ENCODE assay signal across 1 cellular context in the genomic region with DNA sequence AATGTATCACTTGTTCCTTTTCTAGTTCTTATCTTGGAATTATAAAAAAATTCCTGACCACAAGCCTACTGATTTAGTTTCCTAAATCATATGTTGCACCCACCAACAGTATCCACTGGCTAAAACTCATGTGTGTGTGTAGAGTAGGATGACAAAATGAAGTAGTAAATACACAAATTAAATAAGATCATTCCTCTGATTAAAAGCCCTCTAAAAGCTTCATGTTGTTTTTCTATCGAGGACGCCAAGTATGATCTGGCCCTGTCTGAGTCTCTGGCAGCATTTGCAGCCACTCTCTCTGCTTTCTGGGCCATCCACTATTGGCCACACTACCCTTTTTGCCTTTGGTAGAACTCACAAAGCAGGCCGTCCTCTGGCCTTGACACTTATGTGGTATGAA.
TF ChIP-seq lines count a peak whose summit lies in the region.

No MANE protein-coding gene starts in this region.

TF ChIP-seq in SK-N-SH, 30 proteins besides CTCF, POLR2A, EP300 and RAD21 (continued from another document):
- TF ChIP-seq, protein P1, sequence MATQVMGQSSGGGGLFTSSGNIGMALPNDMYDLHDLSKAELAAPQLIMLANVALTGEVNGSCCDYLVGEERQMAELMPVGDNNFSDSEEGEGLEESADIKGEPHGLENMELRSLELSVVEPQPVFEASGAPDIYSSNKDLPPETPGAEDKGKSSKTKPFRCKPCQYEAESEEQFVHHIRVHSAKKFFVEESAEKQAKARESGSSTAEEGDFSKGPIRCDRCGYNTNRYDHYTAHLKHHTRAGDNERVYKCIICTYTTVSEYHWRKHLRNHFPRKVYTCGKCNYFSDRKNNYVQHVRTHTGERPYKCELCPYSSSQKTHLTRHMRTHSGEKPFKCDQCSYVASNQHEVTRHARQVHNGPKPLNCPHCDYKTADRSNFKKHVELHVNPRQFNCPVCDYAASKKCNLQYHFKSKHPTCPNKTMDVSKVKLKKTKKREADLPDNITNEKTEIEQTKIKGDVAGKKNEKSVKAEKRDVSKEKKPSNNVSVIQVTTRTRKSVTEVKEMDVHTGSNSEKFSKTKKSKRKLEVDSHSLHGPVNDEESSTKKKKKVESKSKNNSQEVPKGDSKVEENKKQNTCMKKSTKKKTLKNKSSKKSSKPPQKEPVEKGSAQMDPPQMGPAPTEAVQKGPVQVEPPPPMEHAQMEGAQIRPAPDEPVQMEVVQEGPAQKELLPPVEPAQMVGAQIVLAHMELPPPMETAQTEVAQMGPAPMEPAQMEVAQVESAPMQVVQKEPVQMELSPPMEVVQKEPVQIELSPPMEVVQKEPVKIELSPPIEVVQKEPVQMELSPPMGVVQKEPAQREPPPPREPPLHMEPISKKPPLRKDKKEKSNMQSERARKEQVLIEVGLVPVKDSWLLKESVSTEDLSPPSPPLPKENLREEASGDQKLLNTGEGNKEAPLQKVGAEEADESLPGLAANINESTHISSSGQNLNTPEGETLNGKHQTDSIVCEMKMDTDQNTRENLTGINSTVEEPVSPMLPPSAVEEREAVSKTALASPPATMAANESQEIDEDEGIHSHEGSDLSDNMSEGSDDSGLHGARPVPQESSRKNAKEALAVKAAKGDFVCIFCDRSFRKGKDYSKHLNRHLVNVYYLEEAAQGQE (IDR thresholded peaks at IDR 0.05; ENCODE audit: low read depth, low read length), result no peak
